In the genomic region with DNA sequence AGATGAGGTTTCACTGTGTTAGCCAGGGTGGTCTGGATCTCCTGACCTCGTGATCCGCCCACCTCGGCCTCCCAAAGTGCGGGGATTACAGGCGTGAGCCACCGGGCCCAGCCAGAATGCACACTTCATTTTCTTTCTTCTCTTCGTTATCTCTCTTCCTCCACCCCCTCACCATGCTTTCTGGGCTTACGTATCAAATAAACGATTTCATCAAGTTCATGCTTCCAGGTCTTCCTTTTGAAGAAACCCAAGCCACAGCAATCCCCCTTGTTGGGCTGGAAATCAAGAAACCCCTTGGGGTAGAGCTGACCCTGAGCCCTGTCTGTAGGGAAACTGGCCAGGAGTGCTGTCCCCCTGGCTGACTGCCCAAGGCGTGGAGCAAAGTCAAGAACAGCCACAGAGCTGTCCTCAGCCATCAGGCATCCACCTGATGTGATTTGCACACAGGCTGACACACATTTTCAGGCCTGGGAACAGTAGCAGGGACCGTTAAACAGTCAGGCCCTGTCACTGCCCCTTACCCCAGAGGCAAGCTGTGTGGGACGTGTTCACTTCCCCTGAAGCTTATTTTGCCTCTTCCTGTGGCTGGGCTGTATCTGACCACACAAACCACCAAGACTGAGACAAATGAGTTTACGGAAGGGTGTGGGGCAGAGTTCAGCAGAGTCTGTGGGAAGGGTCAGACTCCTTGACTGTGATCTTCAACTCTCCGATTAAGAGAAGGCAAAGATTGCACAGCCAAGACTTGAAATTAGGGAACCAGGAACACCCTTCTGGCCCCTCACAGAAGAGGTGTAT, we compare ENCODE assay signal across 8 cellular contexts. TPM values are rescaled to one million over a fixed set of nuclear protein-coding genes. Genes with fewer than 3 reads are reported as not detected.
DNase-seq lines count a peak whose midpoint lies in the region; ATAC-seq, FAIRE-seq and TF ChIP-seq lines count a peak whose summit lies in the region.

No MANE protein-coding gene starts in this region.

- POLR2A ChIA-PET in A549 (lab: Yijun Ruan, JAX) = no interaction called here
- POLR2A ChIA-PET in T-cell (lab: Charles Lee) = no interaction called here
- POLR2A ChIA-PET in H1 (lab: Charles Lee; ENCODE audit: partially characterized antibody) = no interaction called here

- no peak overlapping the region for H2BK12ac ChIP-seq in H1 (ENCODE audit: low read depth, low read length)

- H4K20me1 ChIP-seq in H1 (replicated peaks in 1 of 2; ENCODE audit: control insufficient read depth in 1 of 2, insufficient read depth in 2 of 2, low read length in 2 of 2) = no peaks in the 10 kb centered on the region

- H3K9me3 ChIP-seq in A549 (peaks cover 14% of the 10 kb centered on the region), H1 (ENCODE audit: insufficient read depth in 2 of 2, low read depth in 1 of 2, low read length in 1 of 2) (no peaks in the 10 kb centered on the region)

- H3K4me3 Mint-ChIP-seq in T-cell = peak overlapping the region; percentile 26 to 76 (median 45)

- no peaks in the 10 kb centered on the region for H3K27me3 Mint-ChIP-seq in T-cell

- no peaks in the 10 kb centered on the region for H3K79me1 ChIP-seq in H1 (ENCODE audit: low read depth, low read length)

- H3K4me2 ChIP-seq in A549 = no peak overlapping the region
- no peak overlapping the region for H3K4me2 ChIP-seq in H1 (ENCODE audit: insufficient read depth in 1 of 2, low read depth in 2 of 2, low read length in 2 of 2)

- H3K36me3 Mint-ChIP-seq in T-cell = peaks cover 10% of the 10 kb centered on the region

- H3K4me1 Mint-ChIP-seq in T-cell = peaks cover 17 to 41% (median 24%) of the 10 kb centered on the region in 3 donors

- H3K4me3 ChIP-seq in A549 (no peak overlapping the region), H1 (ENCODE audit: extremely low read depth in 1 of 4, insufficient read depth in 2 of 4, low read depth in 3 of 4, low read length in 4 of 4) (no peak overlapping the region)

- H3K14ac ChIP-seq in H1 (ENCODE audit: insufficient read length) = no peak overlapping the region

- peaks cover 3 to 14% (median 5%) of the 10 kb centered on the region in 3 donors for H3K9me3 Mint-ChIP-seq in T-cell

- TF ChIP-seq POLR2A in A549 (IDR thresholded peaks at IDR 0.05; ENCODE audit: low read length) = no peak
- TF ChIP-seq POLR2A in H1 (IDR thresholded peaks at IDR 0.05; ENCODE audit: control extremely low read depth in 1 of 2, low read depth in 2 of 2, low read length in 2 of 2) = no peak

- DNase-seq in A549 (ENCODE audit: low read depth in 1 of 2, low spot score in 1 of 2) (no peak), T-cell (peak in 24 of 34 experiments; percentile 9 to 59 (median 26)), H1 (ENCODE audit: low read depth in 1 of 2, low spot score in 2 of 2) (no peak), omental fat pad (ENCODE audit: low spot score) (no peak), middle frontal gyrus (ENCODE audit: extremely low spot score, low spot score) (no peak), DMS79 treated with DMSO at 0.1 percent for 48 hours (lab: John Stamatoyannopoulos, UW) (no peak)

- no peak overlapping the region for H2BK20ac ChIP-seq in H1 (ENCODE audit: low read length)

- ATAC-seq in A549 (peak; percentile 25 to 37; a peak in 3 of 6 replicates), GM19043 (IDR thresholded peaks at IDR 0.05; ENCODE audit: low read depth, unreplicated experiment) (peak; percentile 98), HG03175 (IDR thresholded peaks at IDR 0.05; ENCODE audit: unreplicated experiment) (peak; percentile 99), T-cell (replicated peaks in 1 of 4) (peak; percentile 74 to 92 (median 78)), omental fat pad (ENCODE audit: low FRiP score) (peak; percentile 47)

- TF ChIP-seq EP300 in A549 (IDR thresholded peaks at IDR 0.05) (no peak), H1 (IDR thresholded peaks at IDR 0.05; ENCODE audit: borderline replicate concordance in 1 of 2, low read depth in 2 of 2, low read length in 2 of 2) (no peak)

- no peaks in the 10 kb centered on the region for H3K23me2 ChIP-seq in H1 (ENCODE audit: low read depth, low read length)

- peak overlapping the region; percentile 87 to 94 for H3K27ac Mint-ChIP-seq in T-cell

- no peak overlapping the region for H2BK5ac ChIP-seq in H1 (ENCODE audit: low read depth, low read length)

- H3K27ac ChIP-seq in A549 (no peak overlapping the region), H1 (ENCODE audit: low read depth, low read length) (no peak overlapping the region)

- no peak overlapping the region for H4K91ac ChIP-seq in H1 (replicated peaks; ENCODE audit: insufficient read length, low read length)

- H3K4me1 ChIP-seq in A549 (no peaks in the 10 kb centered on the region), H1 (replicated peaks in 1 of 4; ENCODE audit: control insufficient read depth in 3 of 4, insufficient read depth in 4 of 4, low read length in 3 of 4) (0 out of 7 replicates have a peak, but pooled peaks cover 0 to 2% (median 0%) of the 10 kb centered on the region in 4 experiments)

- TF ChIP-seq RAD21 in A549 (conservative IDR thresholded peaks at IDR 0.05 in 1 of 2, IDR thresholded peaks at IDR 0.05 in 1 of 2) = no peak
- no peak for TF ChIP-seq RAD21 in H1 (IDR thresholded peaks at IDR 0.05 in 1 of 2, conservative IDR thresholded peaks at IDR 0.05 in 1 of 2; ENCODE audit: low read depth in 2 of 2, low read length in 2 of 2)

- H4K8ac ChIP-seq in H1 (ENCODE audit: extremely low read depth, insufficient read depth, low read length) = no peak overlapping the region

- no peaks in the 10 kb centered on the region for H3K36me3 ChIP-seq in H1 (ENCODE audit: control insufficient read depth in 2 of 4, insufficient read depth in 4 of 4, low read length in 3 of 4)

- FAIRE-seq in A549 (lab: Jason Lieb, UNC) = no peak
- FAIRE-seq in H1 (lab: Jason Lieb, UNC) = no peak

- no peak overlapping the region for H2BK15ac ChIP-seq in H1 (ENCODE audit: low read length)

- peak overlapping the region; percentile 25; the same call in 1 of the 2 replicates for H2AFZ ChIP-seq in H1 (ENCODE audit: low read length)

- no peak overlapping the region for H2BK120ac ChIP-seq in H1 (replicated peaks; ENCODE audit: low read depth, low read length)

- no peak overlapping the region for H2AK5ac ChIP-seq in H1 (ENCODE audit: low read depth, low read length)

- H3K4ac ChIP-seq in H1 (replicated peaks; ENCODE audit: insufficient read length, low read depth, low read length) = no peak overlapping the region

- WGBS in A549 (ENCODE audit: missing lambda C conversion rate) = 75% methylated on average over 14 of the region's 14 CpGs
- WGBS in H1 (ENCODE audit: extremely low coverage in 1 of 2, insufficient coverage in 1 of 2, insufficient read length in 1 of 2, insufficient replicate concordance in 2 of 2, low coverage in 1 of 2, low lambda C conversion rate in 2 of 2, missing lambda C conversion rate in 1 of 2), 2 experiments = 90% methylated on average over 14 of the region's 14 CpGs; no CpG with 5 or more reads in 1 of the 2 experiments

- no peak overlapping the region for H3K56ac ChIP-seq in H1 (replicated peaks; ENCODE audit: insufficient read length, low read depth, low read length)

- TF ChIP-seq CTCF in A549 (IDR thresholded peaks at IDR 0.05) (no peak), H1 (IDR thresholded peaks at IDR 0.05; ENCODE audit: control extremely low read depth in 1 of 3, insufficient read depth in 1 of 3, low read depth in 1 of 3, low read length in 3 of 3) (no peak), omental fat pad (IDR thresholded peaks at IDR 0.05) (no peak)

- H3K9ac ChIP-seq in H1 (replicated peaks in 1 of 4; ENCODE audit: extremely low read depth in 1 of 4, low read depth in 3 of 4, low read length in 3 of 4) = no peak overlapping the region

- no peak overlapping the region for H3K23ac ChIP-seq in H1 (ENCODE audit: insufficient read length)

- H3K27me3 ChIP-seq in H1 (replicated peaks in 1 of 4; ENCODE audit: control insufficient read depth in 3 of 4, extremely low read depth in 1 of 4, insufficient read depth in 3 of 4, low read length in 3 of 4) = no peaks in the 10 kb centered on the region

- H3K79me2 ChIP-seq in H1 (ENCODE audit: control insufficient read depth in 1 of 2, insufficient read depth in 2 of 2, low read length in 2 of 2) = no peaks in the 10 kb centered on the region

- no peak overlapping the region for H4K5ac ChIP-seq in H1 (ENCODE audit: insufficient read length, low read depth, low read length)

- CTCF ChIA-PET in A549 (lab: Yijun Ruan, JAX) (no interaction called here), T-cell (lab: Charles Lee) (no interaction called here), H1 (lab: Charles Lee; ENCODE audit: partially characterized antibody) (interaction anchor here (0.8 to 2.3 kb wide), 7 partner anchors 12 to 64 kb away, joined by 3 to 9 read pairs (median 3); partner anchors contain the start of gene NMUR1)

- no peak overlapping the region for H3K18ac ChIP-seq in H1 (ENCODE audit: extremely low read depth, low read length)

RNA-seq across cellular contexts. Expression of gene NMUR1, which starts 15.1 kb away (rescaled TPM):
- polyA plus RNA-seq in A549 (2011; rRNA removed) = 0.05 TPM in 1 of 2 replicates, not detected in the other
- 0.03 TPM in 2 replicates for polyA plus RNA-seq in A549 (2012; cell fraction: cytosol; rRNA removed)
- 0.05 and 0.10 TPM in 2 replicates for polyA plus RNA-seq in A549 (2012; cell fraction: nucleus; rRNA removed)
- not detected in 3 replicates for polyA plus RNA-seq in A549 (2017; fragmentation: RNase III; extraction: RNeasy Plus Mini Kit Qiagen cat#74134 plus additional on column Dnase treatment)
- polyA minus RNA-seq in A549 (2011; rRNA and poly(A)+ RNA removed) = not detected in 2 replicates
- total RNA-seq in T-cell = 1 to 10 TPM in 2 of 5 donors, under 1 TPM in 3; 0.62 to 3.0 (median 0.70) TPM
- 0.46 and 0.56 TPM in 2 replicates for total RNA-seq in H1 (2021; fragmentation: NEBNext Ultra II Directional; extraction: Animal tissue kit (Norgen Biotek cat#: 25700))
- polyA plus RNA-seq in H1 (2011; rRNA removed) = 1.5 and 2.0 TPM in 2 replicates
- 1.0 TPM for polyA plus RNA-seq in H1 (2011; cell fraction: cytosol; rRNA removed)
- 1.5 TPM for polyA plus RNA-seq in H1 (2011; cell fraction: nucleus; rRNA removed)
- 0.40 to 0.78 TPM (median 0.60 TPM) in 4 replicates for polyA plus RNA-seq in H1 (2012, experiment 1 of 2)
- 0.38 TPM for polyA plus RNA-seq in H1 (2012, experiment 2 of 2)
- polyA plus RNA-seq in H1 (2013, experiment 1 of 2) = 0.77 TPM
- polyA plus RNA-seq in H1 (2013, experiment 2 of 2) = 0.83 TPM
- polyA minus RNA-seq in H1 (2011; rRNA and poly(A)+ RNA removed) = 0.78 and 1.2 TPM in 2 replicates
- 0.44 TPM for polyA minus RNA-seq in H1 (2011; cell fraction: cytosol; rRNA and poly(A)+ RNA removed)
- 0.90 TPM for polyA minus RNA-seq in H1 (2011; cell fraction: nucleus; rRNA and poly(A)+ RNA removed)
- total RNA-seq in omental fat pad = 1 to 10 TPM in 2 of 4 donors, under 1 TPM in 2; 0.65 to 2.5 (median 1.4) TPM

RNA-seq across cellular contexts. Expression of gene TEX44, which starts 47.4 kb away (rescaled TPM):
- polyA plus RNA-seq in A549 (2011; rRNA removed) = not detected in 2 replicates
- polyA plus RNA-seq in A549 (2012; cell fraction: cytosol; rRNA removed) = not detected in 2 replicates
- not detected in 2 replicates for polyA plus RNA-seq in A549 (2012; cell fraction: nucleus; rRNA removed)
- not detected in 3 replicates for polyA plus RNA-seq in A549 (2017; fragmentation: RNase III; extraction: RNeasy Plus Mini Kit Qiagen cat#74134 plus additional on column Dnase treatment)
- not detected in 2 replicates for polyA minus RNA-seq in A549 (2011; rRNA and poly(A)+ RNA removed)
- not detected for total RNA-seq in T-cell
- total RNA-seq in H1 (2021; fragmentation: NEBNext Ultra II Directional; extraction: Animal tissue kit (Norgen Biotek cat#: 25700)) = not detected in 2 replicates
- polyA plus RNA-seq in H1 (2011; rRNA removed) = 0.06 TPM in 1 of 2 replicates, not detected in the other
- not detected for polyA plus RNA-seq in H1 (2011; cell fraction: cytosol; rRNA removed)
- polyA plus RNA-seq in H1 (2011; cell fraction: nucleus; rRNA removed) = not detected
- not detected in 4 replicates for polyA plus RNA-seq in H1 (2012, experiment 1 of 2)
- not detected for polyA plus RNA-seq in H1 (2012, experiment 2 of 2)
- not detected for polyA plus RNA-seq in H1 (2013, experiment 1 of 2)
- polyA plus RNA-seq in H1 (2013, experiment 2 of 2) = not detected
- polyA minus RNA-seq in H1 (2011; rRNA and poly(A)+ RNA removed) = not detected in 2 replicates
- polyA minus RNA-seq in H1 (2011; cell fraction: cytosol; rRNA and poly(A)+ RNA removed) = not detected
- not detected for polyA minus RNA-seq in H1 (2011; cell fraction: nucleus; rRNA and poly(A)+ RNA removed)
- total RNA-seq in omental fat pad = not detected

Comparison
In these comparisons a context has a peak if more than half of its experiments do, and no peak if none do; other contexts are left out.
1. ATAC-seq: peak in every context shown above with its lines; median percentile 99 in HG03175; 98 in GM19043; 78 in T-cell; 47 in omental fat pad; 31 in A549.
2. DNase-seq: peak in T-cell (24 of 34); none in A549 (0 of 2), H1 (0 of 2), omental fat pad (single experiment), middle frontal gyrus (single experiment) and DMS79 treated with DMSO at 0.1 percent for 48 hours (single experiment).